Comparison of ENCODE assay signal across 2 cellular contexts in the genomic region with DNA sequence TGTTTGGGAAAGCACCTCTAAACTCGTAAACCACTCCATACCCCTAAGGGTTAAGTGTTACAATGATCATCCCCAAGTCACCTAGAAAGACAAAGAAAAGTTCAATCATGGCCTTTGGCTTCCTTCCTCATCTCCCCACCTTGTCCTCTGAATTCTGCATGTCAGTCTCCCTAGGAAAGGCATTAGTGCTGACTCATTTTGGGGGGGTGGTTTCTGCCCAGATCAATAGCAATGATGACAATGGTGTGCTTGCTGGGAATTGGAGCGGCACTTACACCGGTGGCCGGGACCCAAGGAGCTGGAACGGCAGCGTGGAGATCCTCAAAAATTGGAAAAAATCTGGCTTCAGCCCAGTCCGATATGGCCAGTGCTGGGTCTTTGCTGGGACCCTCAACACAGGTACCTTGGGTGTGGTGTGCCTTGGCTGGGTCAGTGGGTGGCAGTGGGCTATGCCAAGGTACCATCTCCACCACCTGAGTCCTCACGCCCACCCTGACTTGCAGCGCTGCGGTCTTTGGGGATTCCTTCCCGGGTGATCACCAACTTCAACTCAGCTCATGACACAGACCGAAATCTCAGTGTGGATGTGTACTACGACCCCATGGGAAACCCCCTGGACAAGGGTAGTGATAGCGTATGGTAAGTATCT.
TF ChIP-seq lines count a peak whose summit lies in the region.

No MANE protein-coding gene starts in this region.

TF ChIP-seq in GM23338, 12 proteins besides CTCF, POLR2A, EP300 and RAD21 (continued from another document):
- TF ChIP-seq, protein P1, sequence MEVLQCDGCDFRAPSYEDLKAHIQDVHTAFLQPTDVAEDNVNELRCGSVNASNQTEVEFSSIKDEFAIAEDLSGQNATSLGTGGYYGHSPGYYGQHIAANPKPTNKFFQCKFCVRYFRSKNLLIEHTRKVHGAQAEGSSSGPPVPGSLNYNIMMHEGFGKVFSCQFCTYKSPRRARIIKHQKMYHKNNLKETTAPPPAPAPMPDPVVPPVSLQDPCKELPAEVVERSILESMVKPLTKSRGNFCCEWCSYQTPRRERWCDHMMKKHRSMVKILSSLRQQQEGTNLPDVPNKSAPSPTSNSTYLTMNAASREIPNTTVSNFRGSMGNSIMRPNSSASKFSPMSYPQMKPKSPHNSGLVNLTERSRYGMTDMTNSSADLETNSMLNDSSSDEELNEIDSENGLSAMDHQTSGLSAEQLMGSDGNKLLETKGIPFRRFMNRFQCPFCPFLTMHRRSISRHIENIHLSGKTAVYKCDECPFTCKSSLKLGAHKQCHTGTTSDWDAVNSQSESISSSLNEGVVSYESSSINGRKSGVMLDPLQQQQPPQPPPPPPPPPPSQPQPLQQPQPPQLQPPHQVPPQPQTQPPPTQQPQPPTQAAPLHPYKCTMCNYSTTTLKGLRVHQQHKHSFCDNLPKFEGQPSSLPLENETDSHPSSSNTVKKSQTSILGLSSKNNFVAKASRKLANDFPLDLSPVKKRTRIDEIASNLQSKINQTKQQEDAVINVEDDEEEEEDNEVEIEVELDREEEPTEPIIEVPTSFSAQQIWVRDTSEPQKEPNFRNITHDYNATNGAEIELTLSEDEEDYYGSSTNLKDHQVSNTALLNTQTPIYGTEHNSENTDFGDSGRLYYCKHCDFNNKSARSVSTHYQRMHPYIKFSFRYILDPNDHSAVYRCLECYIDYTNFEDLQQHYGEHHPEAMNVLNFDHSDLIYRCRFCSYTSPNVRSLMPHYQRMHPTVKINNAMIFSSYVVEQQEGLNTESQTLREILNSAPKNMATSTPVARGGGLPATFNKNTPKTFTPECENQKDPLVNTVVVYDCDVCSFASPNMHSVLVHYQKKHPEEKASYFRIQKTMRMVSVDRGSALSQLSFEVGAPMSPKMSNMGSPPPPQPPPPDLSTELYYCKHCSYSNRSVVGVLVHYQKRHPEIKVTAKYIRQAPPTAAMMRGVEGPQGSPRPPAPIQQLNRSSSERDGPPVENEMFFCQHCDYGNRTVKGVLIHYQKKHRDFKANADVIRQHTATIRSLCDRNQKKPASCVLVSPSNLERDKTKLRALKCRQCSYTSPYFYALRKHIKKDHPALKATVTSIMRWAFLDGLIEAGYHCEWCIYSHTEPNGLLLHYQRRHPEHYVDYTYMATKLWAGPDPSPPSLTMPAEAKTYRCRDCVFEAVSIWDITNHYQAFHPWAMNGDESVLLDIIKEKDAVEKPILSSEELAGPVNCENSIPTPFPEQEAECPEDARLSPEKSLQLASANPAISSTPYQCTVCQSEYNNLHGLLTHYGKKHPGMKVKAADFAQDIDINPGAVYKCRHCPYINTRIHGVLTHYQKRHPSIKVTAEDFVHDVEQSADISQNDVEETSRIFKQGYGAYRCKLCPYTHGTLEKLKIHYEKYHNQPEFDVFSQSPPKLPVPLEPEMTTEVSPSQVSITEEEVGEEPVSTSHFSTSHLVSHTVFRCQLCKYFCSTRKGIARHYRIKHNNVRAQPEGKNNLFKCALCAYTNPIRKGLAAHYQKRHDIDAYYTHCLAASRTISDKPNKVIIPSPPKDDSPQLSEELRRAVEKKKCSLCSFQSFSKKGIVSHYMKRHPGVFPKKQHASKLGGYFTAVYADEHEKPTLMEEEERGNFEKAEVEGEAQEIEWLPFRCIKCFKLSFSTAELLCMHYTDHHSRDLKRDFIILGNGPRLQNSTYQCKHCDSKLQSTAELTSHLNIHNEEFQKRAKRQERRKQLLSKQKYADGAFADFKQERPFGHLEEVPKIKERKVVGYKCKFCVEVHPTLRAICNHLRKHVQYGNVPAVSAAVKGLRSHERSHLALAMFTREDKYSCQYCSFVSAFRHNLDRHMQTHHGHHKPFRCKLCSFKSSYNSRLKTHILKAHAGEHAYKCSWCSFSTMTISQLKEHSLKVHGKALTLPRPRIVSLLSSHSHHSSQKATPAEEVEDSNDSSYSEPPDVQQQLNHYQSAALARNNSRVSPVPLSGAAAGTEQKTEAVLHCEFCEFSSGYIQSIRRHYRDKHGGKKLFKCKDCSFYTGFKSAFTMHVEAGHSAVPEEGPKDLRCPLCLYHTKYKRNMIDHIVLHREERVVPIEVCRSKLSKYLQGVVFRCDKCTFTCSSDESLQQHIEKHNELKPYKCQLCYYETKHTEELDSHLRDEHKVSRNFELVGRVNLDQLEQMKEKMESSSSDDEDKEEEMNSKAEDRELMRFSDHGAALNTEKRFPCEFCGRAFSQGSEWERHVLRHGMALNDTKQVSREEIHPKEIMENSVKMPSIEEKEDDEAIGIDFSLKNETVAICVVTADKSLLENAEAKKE (CRISPR knock-in tag; IDR thresholded peaks at IDR 0.05): no peak
- TF ChIP-seq POLR2AphosphoS5 (IDR thresholded peaks at IDR 0.05; ENCODE audit: low read depth) (no peak), CREB1 (CRISPR knock-in tag; IDR thresholded peaks at IDR 0.05; ENCODE audit: low read depth) (no peak), EZH2phosphoT487 (IDR thresholded peaks at IDR 0.05; ENCODE audit: unreplicated experiment) (no peak)

TF ChIP-seq in K562, 482 proteins besides CTCF, POLR2A, EP300 and RAD21 (continued from another document):
- TF ChIP-seq POLR2AphosphoS5 (IDR thresholded peaks at IDR 0.05; ENCODE audit: control insufficient read depth, insufficient read depth, low read depth, low read length): no peak
- TF ChIP-seq, protein P2, sequence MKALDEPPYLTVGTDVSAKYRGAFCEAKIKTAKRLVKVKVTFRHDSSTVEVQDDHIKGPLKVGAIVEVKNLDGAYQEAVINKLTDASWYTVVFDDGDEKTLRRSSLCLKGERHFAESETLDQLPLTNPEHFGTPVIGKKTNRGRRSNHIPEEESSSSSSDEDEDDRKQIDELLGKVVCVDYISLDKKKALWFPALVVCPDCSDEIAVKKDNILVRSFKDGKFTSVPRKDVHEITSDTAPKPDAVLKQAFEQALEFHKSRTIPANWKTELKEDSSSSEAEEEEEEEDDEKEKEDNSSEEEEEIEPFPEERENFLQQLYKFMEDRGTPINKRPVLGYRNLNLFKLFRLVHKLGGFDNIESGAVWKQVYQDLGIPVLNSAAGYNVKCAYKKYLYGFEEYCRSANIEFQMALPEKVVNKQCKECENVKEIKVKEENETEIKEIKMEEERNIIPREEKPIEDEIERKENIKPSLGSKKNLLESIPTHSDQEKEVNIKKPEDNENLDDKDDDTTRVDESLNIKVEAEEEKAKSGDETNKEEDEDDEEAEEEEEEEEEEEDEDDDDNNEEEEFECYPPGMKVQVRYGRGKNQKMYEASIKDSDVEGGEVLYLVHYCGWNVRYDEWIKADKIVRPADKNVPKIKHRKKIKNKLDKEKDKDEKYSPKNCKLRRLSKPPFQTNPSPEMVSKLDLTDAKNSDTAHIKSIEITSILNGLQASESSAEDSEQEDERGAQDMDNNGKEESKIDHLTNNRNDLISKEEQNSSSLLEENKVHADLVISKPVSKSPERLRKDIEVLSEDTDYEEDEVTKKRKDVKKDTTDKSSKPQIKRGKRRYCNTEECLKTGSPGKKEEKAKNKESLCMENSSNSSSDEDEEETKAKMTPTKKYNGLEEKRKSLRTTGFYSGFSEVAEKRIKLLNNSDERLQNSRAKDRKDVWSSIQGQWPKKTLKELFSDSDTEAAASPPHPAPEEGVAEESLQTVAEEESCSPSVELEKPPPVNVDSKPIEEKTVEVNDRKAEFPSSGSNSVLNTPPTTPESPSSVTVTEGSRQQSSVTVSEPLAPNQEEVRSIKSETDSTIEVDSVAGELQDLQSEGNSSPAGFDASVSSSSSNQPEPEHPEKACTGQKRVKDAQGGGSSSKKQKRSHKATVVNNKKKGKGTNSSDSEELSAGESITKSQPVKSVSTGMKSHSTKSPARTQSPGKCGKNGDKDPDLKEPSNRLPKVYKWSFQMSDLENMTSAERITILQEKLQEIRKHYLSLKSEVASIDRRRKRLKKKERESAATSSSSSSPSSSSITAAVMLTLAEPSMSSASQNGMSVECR (CRISPR knock-in tag; IDR thresholded peaks at IDR 0.05): no peak
- TF ChIP-seq, protein P3, sequence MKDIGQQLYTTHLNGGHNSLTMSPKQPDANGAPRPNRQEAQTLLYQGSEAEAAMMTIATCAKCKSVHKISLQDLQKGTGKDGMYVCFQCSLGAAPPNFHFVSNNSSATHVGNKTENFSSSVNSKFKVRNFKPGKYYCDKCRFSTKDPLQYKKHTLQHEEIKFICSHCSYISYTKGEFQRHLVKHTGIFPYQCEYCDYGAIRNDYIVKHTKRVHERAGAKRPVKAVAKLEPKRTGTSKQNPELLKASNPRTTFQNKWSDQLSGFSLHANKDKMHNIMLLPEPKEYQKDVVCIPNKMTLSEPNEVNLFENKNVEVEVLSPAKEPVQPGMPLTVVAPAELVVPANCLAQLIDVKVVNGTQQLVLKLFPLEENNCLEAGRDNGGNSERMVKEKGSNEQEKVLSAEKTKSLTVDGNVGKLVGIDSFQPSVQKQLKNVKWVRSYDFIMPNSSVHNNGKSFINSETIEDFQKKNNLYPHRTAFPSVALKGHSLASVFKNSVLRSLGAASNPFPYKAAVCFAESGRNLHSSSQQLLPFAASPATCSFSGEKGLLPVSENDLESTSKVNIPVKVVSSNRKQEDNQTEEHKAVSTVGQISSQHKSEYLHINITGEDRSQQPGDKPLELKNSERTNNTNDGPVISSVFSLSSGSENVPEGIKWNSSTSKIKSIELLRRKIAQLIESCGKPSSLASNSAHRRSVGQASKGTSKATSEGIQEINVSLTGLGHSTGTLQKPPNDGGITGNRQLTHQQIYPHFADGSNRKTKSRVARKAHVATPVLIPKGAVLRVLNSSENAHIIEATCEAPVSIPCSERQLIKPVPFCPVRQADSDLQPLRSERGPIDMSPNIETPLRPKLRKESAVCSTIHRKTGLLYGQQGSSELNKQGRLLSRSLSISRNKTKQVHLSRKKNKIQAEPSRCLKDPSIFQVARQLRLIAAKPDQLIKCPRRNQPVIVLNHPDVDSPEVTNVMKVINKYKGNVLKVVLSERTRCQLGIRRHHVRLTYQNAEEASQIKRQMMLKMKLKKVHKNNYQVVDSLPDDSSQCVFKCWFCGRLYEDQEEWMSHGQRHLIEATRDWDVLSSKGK (CRISPR knock-in tag; IDR thresholded peaks at IDR 0.05): no peak
- no peak for TF ChIP-seq ILK (tag; IDR thresholded peaks at IDR 0.05; ENCODE audit: borderline replicate concordance, low read depth)
- TF ChIP-seq, protein P4, sequence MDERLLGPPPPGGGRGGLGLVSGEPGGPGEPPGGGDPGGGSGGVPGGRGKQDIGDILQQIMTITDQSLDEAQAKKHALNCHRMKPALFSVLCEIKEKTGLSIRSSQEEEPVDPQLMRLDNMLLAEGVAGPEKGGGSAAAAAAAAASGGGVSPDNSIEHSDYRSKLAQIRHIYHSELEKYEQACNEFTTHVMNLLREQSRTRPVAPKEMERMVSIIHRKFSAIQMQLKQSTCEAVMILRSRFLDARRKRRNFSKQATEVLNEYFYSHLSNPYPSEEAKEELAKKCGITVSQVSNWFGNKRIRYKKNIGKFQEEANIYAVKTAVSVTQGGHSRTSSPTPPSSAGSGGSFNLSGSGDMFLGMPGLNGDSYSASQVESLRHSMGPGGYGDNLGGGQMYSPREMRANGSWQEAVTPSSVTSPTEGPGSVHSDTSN (CRISPR knock-in tag; IDR thresholded peaks at IDR 0.05; ENCODE audit: low read depth): no peak
- TF ChIP-seq, protein P4 (tag; conservative IDR thresholded peaks at IDR 0.05; ENCODE audit: low read depth): no peak
- TF ChIP-seq SRSF7 (optimal IDR thresholded peaks at IDR 0.05; ENCODE audit: low read depth, low read length): no peak
